8 cellular contexts compared by ENCODE assay signal in genomic region chr11:86066606-86067229, GRCh38. TPM values are rescaled to one million over a fixed set of nuclear protein-coding genes. Genes with fewer than 3 reads are reported as not detected.
DNase-seq lines count a peak whose midpoint lies in the region; ATAC-seq, FAIRE-seq and TF ChIP-seq lines count a peak whose summit lies in the region.

No MANE protein-coding gene starts in this region.

- no peak overlapping the region for H2AFZ ChIP-seq in OCI-LY3 (ENCODE audit: low read depth, low read length)
- no peak overlapping the region for H2AFZ ChIP-seq in endothelial cell of umbilical vein (ENCODE audit: low read depth, low read length)
- H2AFZ ChIP-seq in neuron (ENCODE audit: low read depth, low read length) = no peak overlapping the region

- ATAC-seq in CD4-positive, alpha-beta T cell (ENCODE audit: poor library complexity) = no peak
- ATAC-seq in HG03097 (IDR thresholded peaks at IDR 0.05; ENCODE audit: low FRiP score, unreplicated experiment) = no peak

- no peak for TF ChIP-seq POLR2A in endothelial cell of umbilical vein (IDR thresholded peaks at IDR 0.05; ENCODE audit: low read depth, low read length)

- H3K79me2 ChIP-seq in OCI-LY3 (ENCODE audit: low read length) = peaks cover 72% of the 10 kb centered on the region
- peaks cover 72% of the 10 kb centered on the region for H3K79me2 ChIP-seq in endothelial cell of umbilical vein (ENCODE audit: control insufficient read depth, insufficient read depth, low read length)

- peak overlapping the region; percentile 87 for H3K4me3 Mint-ChIP-seq in CD4-positive, alpha-beta T cell

- no peaks in the 10 kb centered on the region for H3K27me3 Mint-ChIP-seq in CD4-positive, alpha-beta T cell

- H3K36me3 ChIP-seq in OCI-LY3 (replicated peaks; ENCODE audit: low read depth, low read length) (peaks cover 11% of the 10 kb centered on the region), endothelial cell of umbilical vein (ENCODE audit: control insufficient read depth in 2 of 2, extremely low read depth in 1 of 2, insufficient read depth in 2 of 2, low read length in 2 of 2) (no peaks in the 10 kb centered on the region), neuron (ENCODE audit: insufficient read depth, low read length) (no peaks in the 10 kb centered on the region)

- H4K20me1 ChIP-seq in OCI-LY3 (ENCODE audit: insufficient read depth, low read length) (peaks cover 63% of the 10 kb centered on the region), endothelial cell of umbilical vein (replicated peaks; ENCODE audit: control insufficient read depth, extremely low read depth, insufficient read depth, low read length) (peaks cover 8% of the 10 kb centered on the region)

- H3K9ac ChIP-seq in OCI-LY3 (ENCODE audit: low read length) = peak overlapping the region; percentile 86
- peak overlapping the region; percentile 99 for H3K9ac ChIP-seq in endothelial cell of umbilical vein (replicated peaks; ENCODE audit: extremely low read depth, insufficient read depth, low read length)

- CTCF ChIA-PET in CD4-positive, alpha-beta T cell (lab: Charles Lee) = interaction anchor here (0.8 to 6.3 kb wide), 3 partner anchors 25 to 127 kb away, joined by 3 to 42 read pairs (median 5); no protein-coding TSS in a partner anchor
- CTCF ChIA-PET in endothelial cell of umbilical vein (lab: Charles Lee) = interaction anchor here (1.4 to 7.3 kb wide), 5 partner anchors 24 to 152 kb away, joined by 4 to 90 read pairs (median 31); no protein-coding TSS in a partner anchor

- intact Hi-C loops in CD4-positive, alpha-beta T cell (cut with DNase I, micrococcal nuclease) = loop anchor here (5.0 to 10.0 kb wide), 5 partner anchors 312 to 439 kb away; partner anchors contain the start of genes CREBZF (in 1 of the 2), DLG2 (in 1 of the 2) and TMEM126B (in 1 of the 2)
- intact Hi-C loops in endothelial cell of umbilical vein (cut with micrococcal nuclease) = loop anchor here (5.0 to 10.0 kb wide), 4 partner anchors 41 to 511 kb away; no protein-coding TSS in a partner anchor

- POLR2A ChIA-PET in CD4-positive, alpha-beta T cell (lab: Charles Lee) = interaction anchor here (0.9 to 3.8 kb wide), 8 partner anchors 8 to 402 kb away, joined by 3 to 27 read pairs (median 5); partner anchors contain the start of genes CCDC83, CREBZF and EED
- POLR2A ChIA-PET in endothelial cell of umbilical vein (lab: Charles Lee) = interaction anchor here (1.4 kb wide), 2 partner anchors 14 to 108 kb away, joined by 3 to 12 read pairs; no protein-coding TSS in a partner anchor

- no peak for DNase-seq in CD4-positive, alpha-beta T cell
- peak; percentile 36 for DNase-seq in endothelial cell of umbilical vein (ENCODE audit: low read depth, low spot score)
- DNase-seq in NCI-H128 (lab: John Stamatoyannopoulos, UW; ENCODE audit: unreplicated experiment) = no peak
- DNase-seq in COR-L47 (lab: John Stamatoyannopoulos, UW) = no peak
- DNase-seq in NCI-H446 (lab: John Stamatoyannopoulos, UW) = no peak

- no peaks in the 10 kb centered on the region for H3K9me1 ChIP-seq in endothelial cell of umbilical vein (replicated peaks; ENCODE audit: control insufficient read depth, extremely low read depth, insufficient read depth, low read length)

- peaks cover 17% of the 10 kb centered on the region for H3K36me3 Mint-ChIP-seq in CD4-positive, alpha-beta T cell (ENCODE audit: low read depth)

- H3K27ac Mint-ChIP-seq in CD4-positive, alpha-beta T cell = peak overlapping the region; percentile 82

- dilution Hi-C loops in endothelial cell of umbilical vein (cut with MboI; ENCODE audit: extremely low pct_ligation_motif_present, low sequenced_read_pairs) = no loop called here

- H3K4me3 ChIP-seq in OCI-LY3 (ENCODE audit: low read length) (peak overlapping the region; percentile 80), endothelial cell of umbilical vein (replicated peaks in 1 of 3; ENCODE audit: insufficient read depth in 1 of 3, low read depth in 1 of 3, low read length in 3 of 3) (peak overlapping the region; percentile 47 to 94 (median 89)), neuron (ENCODE audit: low read length) (peak overlapping the region; percentile 93)

- no peaks in the 10 kb centered on the region for H3K9me3 ChIP-seq in CD4-positive, alpha-beta T cell (ENCODE audit: control insufficient read depth, low read length)
- H3K9me3 ChIP-seq in OCI-LY3 (ENCODE audit: insufficient read depth, low read length) (no peaks in the 10 kb centered on the region), endothelial cell of umbilical vein (replicated peaks; ENCODE audit: control insufficient read depth, insufficient read depth, low read length) (no peaks in the 10 kb centered on the region), neuron (ENCODE audit: low read length) (no peaks in the 10 kb centered on the region)

- no peak for TF ChIP-seq CTCF in CD4-positive, alpha-beta T cell (IDR thresholded peaks at IDR 0.05)
- TF ChIP-seq CTCF in OCI-LY3 (IDR thresholded peaks at IDR 0.05; ENCODE audit: low read depth, low read length) (no peak), endothelial cell of umbilical vein (IDR thresholded peaks at IDR 0.05; ENCODE audit: extremely low read depth in 1 of 2, insufficient read depth in 1 of 2, low read depth in 1 of 2, low read length in 2 of 2) (no peak)

- H3K9me3 Mint-ChIP-seq in CD4-positive, alpha-beta T cell = peaks cover 2% of the 10 kb centered on the region

- peaks cover 52% of the 10 kb centered on the region for H3K4me1 ChIP-seq in OCI-LY3 (ENCODE audit: low read length)
- H3K4me1 ChIP-seq in endothelial cell of umbilical vein (ENCODE audit: control insufficient read depth, extremely low read depth, insufficient read depth, low read length) = peaks cover 50% of the 10 kb centered on the region
- H3K4me1 ChIP-seq in neuron (ENCODE audit: insufficient read depth, low read length) = peaks cover 15% of the 10 kb centered on the region

- no peaks in the 10 kb centered on the region for H3K27me3 ChIP-seq in CD4-positive, alpha-beta T cell (ENCODE audit: control insufficient read depth, insufficient read depth, low read length)
- no peaks in the 10 kb centered on the region for H3K27me3 ChIP-seq in OCI-LY3 (ENCODE audit: low read depth, low read length)
- no peaks in the 10 kb centered on the region for H3K27me3 ChIP-seq in endothelial cell of umbilical vein (ENCODE audit: control insufficient read depth in 2 of 2, insufficient read depth in 2 of 2, low read length in 2 of 2)
- H3K27me3 ChIP-seq in neuron (ENCODE audit: insufficient read depth, low read length) = no peaks in the 10 kb centered on the region

- peaks cover 63% of the 10 kb centered on the region for H3K4me1 Mint-ChIP-seq in CD4-positive, alpha-beta T cell (ENCODE audit: low read depth)

- H3K27ac ChIP-seq in CD4-positive, alpha-beta T cell (ENCODE audit: low read depth, low read length) = peak overlapping the region; percentile 75
- H3K27ac ChIP-seq in OCI-LY3 (ENCODE audit: low read length) = peak overlapping the region; percentile 95
- H3K27ac ChIP-seq in endothelial cell of umbilical vein (ENCODE audit: insufficient read depth, low read depth, low read length) = peak overlapping the region; percentile 79

- BruUV-seq in endothelial cell of umbilical vein (replicated peaks; lab: Mats Ljungman, UMichigan) = no TSS peak

- FAIRE-seq in endothelial cell of umbilical vein (lab: Jason Lieb, UNC) = no peak

- H3K4me2 ChIP-seq in OCI-LY3 (ENCODE audit: low read length) (peak overlapping the region; percentile 92), endothelial cell of umbilical vein (ENCODE audit: insufficient read depth, low read length) (peak overlapping the region; percentile 91)

TF ChIP-seq in endothelial cell of umbilical vein, 7 proteins besides CTCF, POLR2A, EP300 and RAD21:
- no peak for TF ChIP-seq POLR2AphosphoS5 (IDR thresholded peaks at IDR 0.05; ENCODE audit: insufficient read depth, low read depth, low read length)
- TF ChIP-seq JUN (IDR thresholded peaks at IDR 0.05; ENCODE audit: borderline replicate concordance, insufficient read depth, insufficient read length, low read depth) = no peak
- no peak for TF ChIP-seq GATA2 (IDR thresholded peaks at IDR 0.05; ENCODE audit: insufficient read depth, insufficient read length, low read depth, low read length)
- TF ChIP-seq, protein P1, sequence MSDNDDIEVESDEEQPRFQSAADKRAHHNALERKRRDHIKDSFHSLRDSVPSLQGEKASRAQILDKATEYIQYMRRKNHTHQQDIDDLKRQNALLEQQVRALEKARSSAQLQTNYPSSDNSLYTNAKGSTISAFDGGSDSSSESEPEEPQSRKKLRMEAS (IDR thresholded peaks at IDR 0.05; ENCODE audit: insufficient read depth, insufficient read length) = no peak
- no peak for TF ChIP-seq EZH2 (IDR thresholded peaks at IDR 0.05; ENCODE audit: borderline replicate concordance, low read depth, low read length, severe bottlenecking)
- no peak for TF ChIP-seq MYC (IDR thresholded peaks at IDR 0.05; ENCODE audit: low read depth, low read length)
- no peak for TF ChIP-seq FOS (IDR thresholded peaks at IDR 0.05; ENCODE audit: borderline replicate concordance, insufficient read depth, low read length)

RNA-seq across cellular contexts. Expression of gene PICALM, which starts 2.2 kb away (rescaled TPM):
- 10 to 100 TPM; 73.3 to 77.3 TPM for total RNA-seq in CD4-positive, alpha-beta T cell
- 181 and 202 TPM in 2 replicates for total RNA-seq in endothelial cell of umbilical vein
- polyA plus RNA-seq in endothelial cell of umbilical vein = 181 and 183 TPM in 2 replicates
- polyA plus RNA-seq in endothelial cell of umbilical vein (2011; cell fraction: cytosol; rRNA removed) = 142 and 164 TPM in 2 replicates
- 222 and 279 TPM in 2 replicates for polyA plus RNA-seq in endothelial cell of umbilical vein (2011; cell fraction: nucleus; rRNA removed)
- polyA plus RNA-seq in endothelial cell of umbilical vein (2012) = 141 and 170 TPM in 2 replicates
- polyA minus RNA-seq in endothelial cell of umbilical vein = 515 and 529 TPM in 2 replicates
- polyA minus RNA-seq in endothelial cell of umbilical vein (2011; cell fraction: cytosol; rRNA and poly(A)+ RNA removed) = 344 TPM
- 423 and 655 TPM in 2 replicates for polyA minus RNA-seq in endothelial cell of umbilical vein (2011; cell fraction: nucleus; rRNA and poly(A)+ RNA removed)
